33 cellular contexts compared by ENCODE assay signal in the genomic region with DNA sequence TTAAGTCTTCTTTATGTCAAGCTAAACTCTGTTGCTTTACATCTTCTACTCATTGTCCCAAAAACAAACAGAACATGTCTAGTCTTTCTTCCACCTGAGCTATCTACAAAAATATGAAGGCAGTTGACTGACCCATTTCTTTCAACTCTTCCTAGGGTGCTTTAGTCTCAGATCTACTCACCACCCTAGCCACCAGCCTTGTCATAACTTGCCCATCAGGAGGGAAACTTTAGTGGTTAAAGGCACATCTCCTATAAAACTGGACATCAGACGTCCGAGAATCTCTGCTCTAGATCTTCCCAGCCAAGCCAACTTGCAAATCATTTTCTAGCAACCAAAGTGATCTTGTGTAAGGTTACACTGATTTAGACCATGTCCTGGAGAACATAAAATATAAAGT.
"Had no signal": no experiment of that assay in that cellular context is flagged by ENCODE, and none has a peak within 500 bp of the region (broad histone marks: within the 10 kb centered on the region; RNA-seq: fewer than 3 reads in every experiment).

No MANE protein-coding gene starts in this region.

- H3K27me3 ChIP-seq: adrenal gland, body of pancreas, brain microvascular endothelial cell had no signal

- H3K9me3 ChIP-seq: adrenal gland, body of pancreas had no signal

- ATAC-seq: activated CD8-positive, alpha-beta T cell treated with anti-CD3 and anti-CD28 coated beads for 36 hours; activated naive CD4-positive, alpha-beta T cell treated with anti-CD3 and anti-CD28 coated beads, Interleukin-2, amount 50 U/mL, for 72 hours; activated T-cell treated with anti-CD3 and anti-CD28 coated beads, Interleukin-2, amount 50 U/mL, for 4 hours; activated T-cell treated with anti-CD3 and anti-CD28 coated beads, Interleukin-2, amount 50 U/mL, for 72 hours; activated T-helper 17 cell treated with anti-CD3 and anti-CD28 coated beads, Interleukin-2, amount 50 U/mL, for 72 hours; body of pancreas had no signal

- FAIRE-seq: astrocyte, TTC549 had no signal

- H3K36me3 ChIP-seq: adrenal gland, brain microvascular endothelial cell had no signal

- H3K4me1 ChIP-seq: adrenal gland, body of pancreas had no signal

- H3K27ac ChIP-seq: adrenal gland, body of pancreas, brain microvascular endothelial cell, VCaP had no signal

- H3K4me3 ChIP-seq: adrenal gland, body of pancreas had no signal

- DNase-seq: activated B cell treated with CpG ODN at 0.5 μM for 24 hours; activated CD4-positive, alpha-beta memory T cell treated with anti-CD3 and anti-CD28 coated beads for 36 hours; activated CD4-positive, alpha-beta T cell treated with anti-CD3 and anti-CD28 coated beads for 4 hours; activated CD4-positive, alpha-beta T cell treated with anti-CD3 and anti-CD28 coated beads, Interleukin-2, amount 10 ng/mL, durations not matched to agents 24 days and 14 days; activated CD4-positive, alpha-beta T cell treated with anti-CD3 and anti-CD28 coated beads, Interleukin-2, amount 50 U/mL, for 1 hour; activated CD4-positive, alpha-beta T cell treated with anti-CD3 and anti-CD28 coated beads, Interleukin-2, amount 50 U/mL, for 4 hours; activated CD4-positive, CD25-positive, alpha-beta regulatory T cell treated with anti-CD3 and anti-CD28 coated beads, Interleukin-2, amount 50 U/mL, for 72 hours; activated CD8-positive, alpha-beta memory T cell treated with anti-CD3 and anti-CD28 coated beads, Interleukin-2, amount 50 U/mL, for 4 hours; activated CD8-positive, alpha-beta T cell treated with anti-CD3 and anti-CD28 coated beads for 36 hours; activated effector memory CD4-positive, alpha-beta T cell treated with anti-CD3 and anti-CD28 coated beads, Interleukin-2, amount 50 U/mL, for 16 hours; activated gamma-delta T cell treated with Interleukin-2 at 50 U/mL for 16 hours; activated naive CD4-positive, alpha-beta T cell; activated naive CD4-positive, alpha-beta T cell treated with anti-CD3 and anti-CD28 coated beads for 36 hours; activated naive CD4-positive, alpha-beta T cell treated with anti-CD3 and anti-CD28 coated beads, Interleukin-2, amount 50 U/mL, for 16 hours; activated naive CD8-positive, alpha-beta T cell treated with anti-CD3 and anti-CD28 coated beads for 36 hours; activated T-cell treated with anti-CD3 and anti-CD28 coated beads for 4 hours; activated T-cell treated with anti-CD3 and anti-CD28 coated beads, Interleukin-2, amount 50 U/mL, for 1 hour; activated T-cell treated with anti-CD3 and anti-CD28 coated beads, Interleukin-2, amount 50 U/mL, for 4 hours; activated T-cell treated with anti-CD3 and anti-CD28 coated beads, Interleukin-2, amount 50 U/mL, for 72 hours; adrenal gland; amniotic stem cell; aorta; body of pancreas; brain microvascular endothelial cell; central memory CD4-positive, alpha-beta T cell; T-helper 1 cell; T-helper 2 cell; T-helper 9 cell had no signal
